In genomic region chr2:26982102-26982742, GRCh38 we compare ENCODE assay signal across 1 cellular context.
TF ChIP-seq lines count a peak whose summit lies in the region.

No MANE protein-coding gene starts in this region.

TF ChIP-seq in GM12878, 131 proteins besides CTCF, POLR2A, EP300 and RAD21 (continued from another document):
- TF ChIP-seq ZBTB11 (CRISPR knock-in tag; IDR thresholded peaks at IDR 0.05) (no peak), HDGF (IDR thresholded peaks at IDR 0.05) (no peak), ZNF24 (IDR thresholded peaks at IDR 0.05) (no peak), BCL11A (IDR thresholded peaks at IDR 0.05; ENCODE audit: low read depth, low read length) (no peak), JUND (IDR thresholded peaks at IDR 0.05; ENCODE audit: low read depth, low read length) (no peak), ZNF384 (IDR thresholded peaks at IDR 0.05; ENCODE audit: borderline replicate concordance, low read depth, low read length) (no peak), HDAC6 (IDR thresholded peaks at IDR 0.05; ENCODE audit: unreplicated experiment) (no peak), YBX1 (IDR thresholded peaks at IDR 0.05) (no peak), SMAD5 (IDR thresholded peaks at IDR 0.05; ENCODE audit: low read depth) (no peak), SUPT20H (IDR thresholded peaks at IDR 0.05; ENCODE audit: borderline replicate concordance, control insufficient read depth, low read depth, low read length) (no peak), RAD51 (IDR thresholded peaks at IDR 0.05) (no peak), ELK1 (IDR thresholded peaks at IDR 0.05; ENCODE audit: low read depth, low read length) (no peak), MTA3 (IDR thresholded peaks at IDR 0.05; ENCODE audit: borderline replicate concordance, low read length) (no peak), KLF5 (IDR thresholded peaks at IDR 0.05; ENCODE audit: partially characterized antibody) (no peak), CBFB (IDR thresholded peaks at IDR 0.05; ENCODE audit: low read depth) (no peak), BCL3 (IDR thresholded peaks at IDR 0.05; ENCODE audit: borderline replicate concordance, insufficient read depth, low read depth, low read length, poor library complexity, severe bottlenecking) (no peak), CBX3 (IDR thresholded peaks at IDR 0.05; ENCODE audit: borderline replicate concordance, low read depth) (no peak)
- TF ChIP-seq, protein P1, sequence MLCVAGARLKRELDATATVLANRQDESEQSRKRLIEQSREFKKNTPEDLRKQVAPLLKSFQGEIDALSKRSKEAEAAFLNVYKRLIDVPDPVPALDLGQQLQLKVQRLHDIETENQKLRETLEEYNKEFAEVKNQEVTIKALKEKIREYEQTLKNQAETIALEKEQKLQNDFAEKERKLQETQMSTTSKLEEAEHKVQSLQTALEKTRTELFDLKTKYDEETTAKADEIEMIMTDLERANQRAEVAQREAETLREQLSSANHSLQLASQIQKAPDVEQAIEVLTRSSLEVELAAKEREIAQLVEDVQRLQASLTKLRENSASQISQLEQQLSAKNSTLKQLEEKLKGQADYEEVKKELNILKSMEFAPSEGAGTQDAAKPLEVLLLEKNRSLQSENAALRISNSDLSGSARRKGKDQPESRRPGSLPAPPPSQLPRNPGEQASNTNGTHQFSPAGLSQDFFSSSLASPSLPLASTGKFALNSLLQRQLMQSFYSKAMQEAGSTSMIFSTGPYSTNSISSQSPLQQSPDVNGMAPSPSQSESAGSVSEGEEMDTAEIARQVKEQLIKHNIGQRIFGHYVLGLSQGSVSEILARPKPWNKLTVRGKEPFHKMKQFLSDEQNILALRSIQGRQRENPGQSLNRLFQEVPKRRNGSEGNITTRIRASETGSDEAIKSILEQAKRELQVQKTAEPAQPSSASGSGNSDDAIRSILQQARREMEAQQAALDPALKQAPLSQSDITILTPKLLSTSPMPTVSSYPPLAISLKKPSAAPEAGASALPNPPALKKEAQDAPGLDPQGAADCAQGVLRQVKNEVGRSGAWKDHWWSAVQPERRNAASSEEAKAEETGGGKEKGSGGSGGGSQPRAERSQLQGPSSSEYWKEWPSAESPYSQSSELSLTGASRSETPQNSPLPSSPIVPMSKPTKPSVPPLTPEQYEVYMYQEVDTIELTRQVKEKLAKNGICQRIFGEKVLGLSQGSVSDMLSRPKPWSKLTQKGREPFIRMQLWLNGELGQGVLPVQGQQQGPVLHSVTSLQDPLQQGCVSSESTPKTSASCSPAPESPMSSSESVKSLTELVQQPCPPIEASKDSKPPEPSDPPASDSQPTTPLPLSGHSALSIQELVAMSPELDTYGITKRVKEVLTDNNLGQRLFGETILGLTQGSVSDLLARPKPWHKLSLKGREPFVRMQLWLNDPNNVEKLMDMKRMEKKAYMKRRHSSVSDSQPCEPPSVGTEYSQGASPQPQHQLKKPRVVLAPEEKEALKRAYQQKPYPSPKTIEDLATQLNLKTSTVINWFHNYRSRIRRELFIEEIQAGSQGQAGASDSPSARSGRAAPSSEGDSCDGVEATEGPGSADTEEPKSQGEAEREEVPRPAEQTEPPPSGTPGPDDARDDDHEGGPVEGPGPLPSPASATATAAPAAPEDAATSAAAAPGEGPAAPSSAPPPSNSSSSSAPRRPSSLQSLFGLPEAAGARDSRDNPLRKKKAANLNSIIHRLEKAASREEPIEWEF (IDR thresholded peaks at IDR 0.05; ENCODE audit: insufficient replicate concordance, low read depth, low read length), result no peak
